In the genomic region with DNA sequence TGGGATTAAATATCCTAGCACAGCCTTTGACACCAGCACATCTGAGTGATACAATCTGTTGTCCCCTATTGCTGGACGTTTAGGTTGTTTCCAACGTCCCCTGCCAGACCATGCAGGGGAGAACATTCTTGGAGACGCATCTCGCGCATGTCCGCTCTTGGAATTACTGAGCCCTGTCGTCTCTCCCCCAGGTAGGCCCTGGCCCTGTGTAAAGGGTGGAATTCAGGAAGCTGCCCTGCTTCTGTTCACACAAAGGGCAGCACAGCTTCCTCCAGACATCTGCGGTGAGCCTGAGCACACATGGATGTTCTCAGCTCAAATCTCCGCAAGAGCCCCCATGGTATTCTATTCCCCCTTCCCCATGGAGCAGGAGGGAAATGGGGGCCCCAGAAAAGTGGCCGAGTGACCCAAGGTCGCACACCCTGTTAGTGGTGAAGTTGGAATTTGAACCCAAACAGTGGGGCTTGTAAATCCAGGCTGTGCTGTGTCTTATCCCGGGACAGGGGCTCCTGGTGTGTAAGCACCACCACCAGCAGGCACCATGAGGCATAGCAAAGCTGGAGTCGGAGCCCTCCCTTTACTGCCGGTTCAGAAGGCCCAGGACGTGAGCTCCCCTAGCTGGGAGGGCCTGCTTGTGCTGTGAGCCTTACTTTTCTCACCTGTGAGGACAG, we compare ENCODE assay signal across 1 cellular context.
TF ChIP-seq lines count a peak whose summit lies in the region.

No MANE protein-coding gene starts in this region.

TF ChIP-seq in HepG2, 621 proteins besides CTCF, POLR2A, EP300 and RAD21 (continued from another document and continues in another):
- TF ChIP-seq, protein P1, sequence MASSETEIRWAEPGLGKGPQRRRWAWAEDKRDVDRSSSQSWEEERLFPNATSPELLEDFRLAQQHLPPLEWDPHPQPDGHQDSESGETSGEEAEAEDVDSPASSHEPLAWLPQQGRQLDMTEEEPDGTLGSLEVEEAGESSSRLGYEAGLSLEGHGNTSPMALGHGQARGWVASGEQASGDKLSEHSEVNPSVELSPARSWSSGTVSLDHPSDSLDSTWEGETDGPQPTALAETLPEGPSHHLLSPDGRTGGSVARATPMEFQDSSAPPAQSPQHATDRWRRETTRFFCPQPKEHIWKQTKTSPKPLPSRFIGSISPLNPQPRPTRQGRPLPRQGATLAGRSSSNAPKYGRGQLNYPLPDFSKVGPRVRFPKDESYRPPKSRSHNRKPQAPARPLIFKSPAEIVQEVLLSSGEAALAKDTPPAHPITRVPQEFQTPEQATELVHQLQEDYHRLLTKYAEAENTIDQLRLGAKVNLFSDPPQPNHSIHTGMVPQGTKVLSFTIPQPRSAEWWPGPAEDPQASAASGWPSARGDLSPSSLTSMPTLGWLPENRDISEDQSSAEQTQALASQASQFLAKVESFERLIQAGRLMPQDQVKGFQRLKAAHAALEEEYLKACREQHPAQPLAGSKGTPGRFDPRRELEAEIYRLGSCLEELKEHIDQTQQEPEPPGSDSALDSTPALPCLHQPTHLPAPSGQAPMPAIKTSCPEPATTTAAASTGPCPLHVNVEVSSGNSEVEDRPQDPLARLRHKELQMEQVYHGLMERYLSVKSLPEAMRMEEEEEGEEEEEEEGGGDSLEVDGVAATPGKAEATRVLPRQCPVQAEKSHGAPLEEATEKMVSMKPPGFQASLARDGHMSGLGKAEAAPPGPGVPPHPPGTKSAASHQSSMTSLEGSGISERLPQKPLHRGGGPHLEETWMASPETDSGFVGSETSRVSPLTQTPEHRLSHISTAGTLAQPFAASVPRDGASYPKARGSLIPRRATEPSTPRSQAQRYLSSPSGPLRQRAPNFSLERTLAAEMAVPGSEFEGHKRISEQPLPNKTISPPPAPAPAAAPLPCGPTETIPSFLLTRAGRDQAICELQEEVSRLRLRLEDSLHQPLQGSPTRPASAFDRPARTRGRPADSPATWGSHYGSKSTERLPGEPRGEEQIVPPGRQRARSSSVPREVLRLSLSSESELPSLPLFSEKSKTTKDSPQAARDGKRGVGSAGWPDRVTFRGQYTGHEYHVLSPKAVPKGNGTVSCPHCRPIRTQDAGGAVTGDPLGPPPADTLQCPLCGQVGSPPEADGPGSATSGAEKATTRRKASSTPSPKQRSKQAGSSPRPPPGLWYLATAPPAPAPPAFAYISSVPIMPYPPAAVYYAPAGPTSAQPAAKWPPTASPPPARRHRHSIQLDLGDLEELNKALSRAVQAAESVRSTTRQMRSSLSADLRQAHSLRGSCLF (CRISPR knock-in tag; IDR thresholded peaks at IDR 0.05; ENCODE audit: borderline replicate concordance) = no peak
- 0 out of 2 replicates have a peak, but pooled peaks have one; percentile 35 for TF ChIP-seq MTF2 (CRISPR knock-in tag; IDR thresholded peaks at IDR 0.05; ENCODE audit: borderline replicate concordance)
- TF ChIP-seq ZSCAN29 (CRISPR knock-in tag; conservative IDR thresholded peaks at IDR 0.05) = no peak
- no peak for TF ChIP-seq ZNF451 (CRISPR knock-in tag; IDR thresholded peaks at IDR 0.05)
- TF ChIP-seq KLF13 (CRISPR knock-in tag; IDR thresholded peaks at IDR 0.05) = no peak
- TF ChIP-seq, protein P2, sequence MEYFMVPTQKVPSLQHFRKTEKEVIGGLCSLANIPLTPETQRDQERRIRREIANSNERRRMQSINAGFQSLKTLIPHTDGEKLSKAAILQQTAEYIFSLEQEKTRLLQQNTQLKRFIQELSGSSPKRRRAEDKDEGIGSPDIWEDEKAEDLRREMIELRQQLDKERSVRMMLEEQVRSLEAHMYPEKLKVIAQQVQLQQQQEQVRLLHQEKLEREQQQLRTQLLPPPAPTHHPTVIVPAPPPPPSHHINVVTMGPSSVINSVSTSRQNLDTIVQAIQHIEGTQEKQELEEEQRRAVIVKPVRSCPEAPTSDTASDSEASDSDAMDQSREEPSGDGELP (IDR thresholded peaks at IDR 0.05; ENCODE audit: borderline replicate concordance, low read depth) = no peak
- peak; percentile 53 for TF ChIP-seq ZFY (CRISPR knock-in tag; IDR thresholded peaks at IDR 0.05)
- no peak for TF ChIP-seq IKZF4 (CRISPR knock-in tag; IDR thresholded peaks at IDR 0.05; ENCODE audit: borderline replicate concordance, low read depth, not compliant biosample characterization)
- TF ChIP-seq ZNF34 (CRISPR knock-in tag; IDR thresholded peaks at IDR 0.05; ENCODE audit: borderline replicate concordance) = no peak
- no peak for TF ChIP-seq ZNF468 (CRISPR knock-in tag; IDR thresholded peaks at IDR 0.05)
- TF ChIP-seq HES4 (CRISPR knock-in tag; IDR thresholded peaks at IDR 0.05; ENCODE audit: borderline replicate concordance) = no peak
- TF ChIP-seq ATAD3A (CRISPR knock-in tag; IDR thresholded peaks at IDR 0.05) = no peak
- no peak for TF ChIP-seq ATF1 (CRISPR knock-in tag; IDR thresholded peaks at IDR 0.05)
- no peak for TF ChIP-seq NFE2 (CRISPR knock-in tag; IDR thresholded peaks at IDR 0.05)
- TF ChIP-seq, protein P3, sequence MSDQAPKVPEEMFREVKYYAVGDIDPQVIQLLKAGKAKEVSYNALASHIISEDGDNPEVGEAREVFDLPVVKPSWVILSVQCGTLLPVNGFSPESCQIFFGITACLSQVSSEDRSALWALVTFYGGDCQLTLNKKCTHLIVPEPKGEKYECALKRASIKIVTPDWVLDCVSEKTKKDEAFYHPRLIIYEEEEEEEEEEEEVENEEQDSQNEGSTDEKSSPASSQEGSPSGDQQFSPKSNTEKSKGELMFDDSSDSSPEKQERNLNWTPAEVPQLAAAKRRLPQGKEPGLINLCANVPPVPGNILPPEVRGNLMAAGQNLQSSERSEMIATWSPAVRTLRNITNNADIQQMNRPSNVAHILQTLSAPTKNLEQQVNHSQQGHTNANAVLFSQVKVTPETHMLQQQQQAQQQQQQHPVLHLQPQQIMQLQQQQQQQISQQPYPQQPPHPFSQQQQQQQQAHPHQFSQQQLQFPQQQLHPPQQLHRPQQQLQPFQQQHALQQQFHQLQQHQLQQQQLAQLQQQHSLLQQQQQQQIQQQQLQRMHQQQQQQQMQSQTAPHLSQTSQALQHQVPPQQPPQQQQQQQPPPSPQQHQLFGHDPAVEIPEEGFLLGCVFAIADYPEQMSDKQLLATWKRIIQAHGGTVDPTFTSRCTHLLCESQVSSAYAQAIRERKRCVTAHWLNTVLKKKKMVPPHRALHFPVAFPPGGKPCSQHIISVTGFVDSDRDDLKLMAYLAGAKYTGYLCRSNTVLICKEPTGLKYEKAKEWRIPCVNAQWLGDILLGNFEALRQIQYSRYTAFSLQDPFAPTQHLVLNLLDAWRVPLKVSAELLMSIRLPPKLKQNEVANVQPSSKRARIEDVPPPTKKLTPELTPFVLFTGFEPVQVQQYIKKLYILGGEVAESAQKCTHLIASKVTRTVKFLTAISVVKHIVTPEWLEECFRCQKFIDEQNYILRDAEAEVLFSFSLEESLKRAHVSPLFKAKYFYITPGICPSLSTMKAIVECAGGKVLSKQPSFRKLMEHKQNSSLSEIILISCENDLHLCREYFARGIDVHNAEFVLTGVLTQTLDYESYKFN (CRISPR knock-in tag; conservative IDR thresholded peaks at IDR 0.05) = peak; percentile 84
- TF ChIP-seq ZNF547 (CRISPR knock-in tag; IDR thresholded peaks at IDR 0.05) = no peak
- TF ChIP-seq ZNF607 (CRISPR knock-in tag; IDR thresholded peaks at IDR 0.05; ENCODE audit: borderline replicate concordance) = no peak
- no peak for TF ChIP-seq NCOR1 (IDR thresholded peaks at IDR 0.05; ENCODE audit: borderline replicate concordance, low read length)
- no peak for TF ChIP-seq ZNF430 (CRISPR knock-in tag; IDR thresholded peaks at IDR 0.05)
- peak; percentile 83 for TF ChIP-seq TEAD3 (CRISPR knock-in tag; optimal IDR thresholded peaks at IDR 0.05; ENCODE audit: borderline replicate concordance)
- TF ChIP-seq, protein P4, sequence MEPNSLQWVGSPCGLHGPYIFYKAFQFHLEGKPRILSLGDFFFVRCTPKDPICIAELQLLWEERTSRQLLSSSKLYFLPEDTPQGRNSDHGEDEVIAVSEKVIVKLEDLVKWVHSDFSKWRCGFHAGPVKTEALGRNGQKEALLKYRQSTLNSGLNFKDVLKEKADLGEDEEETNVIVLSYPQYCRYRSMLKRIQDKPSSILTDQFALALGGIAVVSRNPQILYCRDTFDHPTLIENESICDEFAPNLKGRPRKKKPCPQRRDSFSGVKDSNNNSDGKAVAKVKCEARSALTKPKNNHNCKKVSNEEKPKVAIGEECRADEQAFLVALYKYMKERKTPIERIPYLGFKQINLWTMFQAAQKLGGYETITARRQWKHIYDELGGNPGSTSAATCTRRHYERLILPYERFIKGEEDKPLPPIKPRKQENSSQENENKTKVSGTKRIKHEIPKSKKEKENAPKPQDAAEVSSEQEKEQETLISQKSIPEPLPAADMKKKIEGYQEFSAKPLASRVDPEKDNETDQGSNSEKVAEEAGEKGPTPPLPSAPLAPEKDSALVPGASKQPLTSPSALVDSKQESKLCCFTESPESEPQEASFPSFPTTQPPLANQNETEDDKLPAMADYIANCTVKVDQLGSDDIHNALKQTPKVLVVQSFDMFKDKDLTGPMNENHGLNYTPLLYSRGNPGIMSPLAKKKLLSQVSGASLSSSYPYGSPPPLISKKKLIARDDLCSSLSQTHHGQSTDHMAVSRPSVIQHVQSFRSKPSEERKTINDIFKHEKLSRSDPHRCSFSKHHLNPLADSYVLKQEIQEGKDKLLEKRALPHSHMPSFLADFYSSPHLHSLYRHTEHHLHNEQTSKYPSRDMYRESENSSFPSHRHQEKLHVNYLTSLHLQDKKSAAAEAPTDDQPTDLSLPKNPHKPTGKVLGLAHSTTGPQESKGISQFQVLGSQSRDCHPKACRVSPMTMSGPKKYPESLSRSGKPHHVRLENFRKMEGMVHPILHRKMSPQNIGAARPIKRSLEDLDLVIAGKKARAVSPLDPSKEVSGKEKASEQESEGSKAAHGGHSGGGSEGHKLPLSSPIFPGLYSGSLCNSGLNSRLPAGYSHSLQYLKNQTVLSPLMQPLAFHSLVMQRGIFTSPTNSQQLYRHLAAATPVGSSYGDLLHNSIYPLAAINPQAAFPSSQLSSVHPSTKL (CRISPR knock-in tag; IDR thresholded peaks at IDR 0.05) = peak; percentile 70
- TF ChIP-seq, protein P5, sequence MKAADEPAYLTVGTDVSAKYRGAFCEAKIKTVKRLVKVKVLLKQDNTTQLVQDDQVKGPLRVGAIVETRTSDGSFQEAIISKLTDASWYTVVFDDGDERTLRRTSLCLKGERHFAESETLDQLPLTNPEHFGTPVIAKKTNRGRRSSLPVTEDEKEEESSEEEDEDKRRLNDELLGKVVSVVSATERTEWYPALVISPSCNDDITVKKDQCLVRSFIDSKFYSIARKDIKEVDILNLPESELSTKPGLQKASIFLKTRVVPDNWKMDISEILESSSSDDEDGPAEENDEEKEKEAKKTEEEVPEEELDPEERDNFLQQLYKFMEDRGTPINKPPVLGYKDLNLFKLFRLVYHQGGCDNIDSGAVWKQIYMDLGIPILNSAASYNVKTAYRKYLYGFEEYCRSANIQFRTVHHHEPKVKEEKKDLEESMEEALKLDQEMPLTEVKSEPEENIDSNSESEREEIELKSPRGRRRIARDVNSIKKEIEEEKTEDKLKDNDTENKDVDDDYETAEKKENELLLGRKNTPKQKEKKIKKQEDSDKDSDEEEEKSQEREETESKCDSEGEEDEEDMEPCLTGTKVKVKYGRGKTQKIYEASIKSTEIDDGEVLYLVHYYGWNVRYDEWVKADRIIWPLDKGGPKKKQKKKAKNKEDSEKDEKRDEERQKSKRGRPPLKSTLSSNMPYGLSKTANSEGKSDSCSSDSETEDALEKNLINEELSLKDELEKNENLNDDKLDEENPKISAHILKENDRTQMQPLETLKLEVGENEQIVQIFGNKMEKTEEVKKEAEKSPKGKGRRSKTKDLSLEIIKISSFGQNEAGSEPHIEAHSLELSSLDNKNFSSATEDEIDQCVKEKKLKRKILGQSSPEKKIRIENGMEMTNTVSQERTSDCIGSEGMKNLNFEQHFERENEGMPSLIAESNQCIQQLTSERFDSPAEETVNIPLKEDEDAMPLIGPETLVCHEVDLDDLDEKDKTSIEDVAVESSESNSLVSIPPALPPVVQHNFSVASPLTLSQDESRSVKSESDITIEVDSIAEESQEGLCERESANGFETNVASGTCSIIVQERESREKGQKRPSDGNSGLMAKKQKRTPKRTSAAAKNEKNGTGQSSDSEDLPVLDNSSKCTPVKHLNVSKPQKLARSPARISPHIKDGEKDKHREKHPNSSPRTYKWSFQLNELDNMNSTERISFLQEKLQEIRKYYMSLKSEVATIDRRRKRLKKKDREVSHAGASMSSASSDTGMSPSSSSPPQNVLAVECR (CRISPR knock-in tag; IDR thresholded peaks at IDR 0.05; ENCODE audit: borderline replicate concordance) = no peak; the same call in 1 of the 2 replicates
- no peak for TF ChIP-seq ZNF766 (CRISPR knock-in tag; IDR thresholded peaks at IDR 0.05; ENCODE audit: borderline replicate concordance)
- TF ChIP-seq, protein P6, sequence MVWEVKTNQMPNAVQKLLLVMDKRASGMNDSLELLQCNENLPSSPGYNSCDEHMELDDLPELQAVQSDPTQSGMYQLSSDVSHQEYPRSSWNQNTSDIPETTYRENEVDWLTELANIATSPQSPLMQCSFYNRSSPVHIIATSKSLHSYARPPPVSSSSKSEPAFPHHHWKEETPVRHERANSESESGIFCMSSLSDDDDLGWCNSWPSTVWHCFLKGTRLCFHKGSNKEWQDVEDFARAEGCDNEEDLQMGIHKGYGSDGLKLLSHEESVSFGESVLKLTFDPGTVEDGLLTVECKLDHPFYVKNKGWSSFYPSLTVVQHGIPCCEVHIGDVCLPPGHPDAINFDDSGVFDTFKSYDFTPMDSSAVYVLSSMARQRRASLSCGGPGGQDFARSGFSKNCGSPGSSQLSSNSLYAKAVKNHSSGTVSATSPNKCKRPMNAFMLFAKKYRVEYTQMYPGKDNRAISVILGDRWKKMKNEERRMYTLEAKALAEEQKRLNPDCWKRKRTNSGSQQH (CRISPR knock-in tag; IDR thresholded peaks at IDR 0.05; ENCODE audit: low read depth) = 0 out of 2 replicates have a peak, but pooled peaks have one; percentile 40
- TF ChIP-seq, protein P7, sequence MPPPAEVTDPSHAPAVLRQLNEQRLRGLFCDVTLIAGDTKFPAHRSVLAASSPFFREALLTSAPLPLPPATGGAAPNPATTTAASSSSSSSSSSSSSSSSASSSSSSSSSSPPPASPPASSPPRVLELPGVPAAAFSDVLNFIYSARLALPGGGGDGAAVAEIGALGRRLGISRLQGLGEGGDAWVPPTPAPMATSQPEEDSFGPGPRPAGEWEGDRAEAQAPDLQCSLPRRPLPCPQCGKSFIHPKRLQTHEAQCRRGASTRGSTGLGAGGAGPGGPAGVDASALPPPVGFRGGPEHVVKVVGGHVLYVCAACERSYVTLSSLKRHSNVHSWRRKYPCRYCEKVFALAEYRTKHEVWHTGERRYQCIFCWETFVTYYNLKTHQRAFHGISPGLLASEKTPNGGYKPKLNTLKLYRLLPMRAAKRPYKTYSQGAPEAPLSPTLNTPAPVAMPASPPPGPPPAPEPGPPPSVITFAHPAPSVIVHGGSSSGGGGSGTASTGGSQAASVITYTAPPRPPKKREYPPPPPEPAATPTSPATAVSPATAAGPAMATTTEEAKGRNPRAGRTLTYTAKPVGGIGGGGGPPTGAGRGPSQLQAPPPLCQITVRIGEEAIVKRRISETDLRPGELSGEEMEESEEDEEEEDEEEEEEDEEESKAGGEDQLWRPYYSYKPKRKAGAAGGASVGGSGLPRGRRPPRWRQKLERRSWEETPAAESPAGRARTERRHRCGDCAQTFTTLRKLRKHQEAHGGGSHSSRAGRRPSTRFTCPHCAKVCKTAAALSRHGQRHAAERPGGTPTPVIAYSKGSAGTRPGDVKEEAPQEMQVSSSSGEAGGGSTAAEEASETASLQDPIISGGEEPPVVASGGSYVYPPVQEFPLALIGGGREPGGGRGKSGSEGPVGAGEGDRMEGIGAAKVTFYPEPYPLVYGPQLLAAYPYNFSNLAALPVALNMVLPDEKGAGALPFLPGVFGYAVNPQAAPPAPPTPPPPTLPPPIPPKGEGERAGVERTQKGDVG (CRISPR knock-in tag; IDR thresholded peaks at IDR 0.05; ENCODE audit: borderline replicate concordance) = no peak
